Comparison of ENCODE assay signal across 24 cellular contexts in the genomic region with DNA sequence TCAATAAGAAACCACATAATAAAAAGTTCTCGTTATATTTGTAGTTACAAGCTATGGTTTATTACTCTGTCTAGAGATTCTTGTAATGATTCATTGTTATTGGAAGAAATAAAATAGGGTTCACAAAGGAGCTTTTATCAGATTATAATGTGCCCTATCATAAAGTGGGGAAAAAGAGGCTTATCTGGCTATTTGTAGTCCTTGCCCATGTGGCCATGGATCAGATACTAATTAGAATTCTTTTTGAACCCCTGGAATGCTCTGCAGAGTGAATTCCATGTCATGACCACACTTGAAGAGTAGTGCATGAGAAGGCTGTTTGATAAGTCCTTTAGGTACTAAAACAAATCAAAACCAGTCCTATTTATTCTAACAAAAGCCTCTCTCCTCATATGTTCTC.
DNase-seq lines count a peak whose midpoint lies in the region; ATAC-seq and TF ChIP-seq lines count a peak whose summit lies in the region.
"Had no signal": no experiment of that assay in that cellular context is flagged by ENCODE, and none has a peak within 500 bp of the region (broad histone marks: within the 10 kb centered on the region; RNA-seq: fewer than 3 reads in every experiment).

No MANE protein-coding gene starts in this region.

- no peak overlapping the region for H3K4me3 ChIP-seq in aorta (ENCODE audit: low read length in 2 of 2)
- H3K4me3 ChIP-seq: A549, HAP-1, SK-N-MC had no signal

- no peak for ATAC-seq in aorta (ENCODE audit: low FRiP score)
- ATAC-seq: A549, Panc1 had no signal

- peaks cover 10% of the 10 kb centered on the region for H3K4me1 Mint-ChIP-seq in osteocyte (ENCODE audit: unreplicated experiment)

- no peak overlapping the region for H3K27ac Mint-ChIP-seq in osteocyte (ENCODE audit: unreplicated experiment)

- WGBS in aorta, 2 donors = 68 to 85% methylated on average over 1 of the region's 1 CpG

- H3K27ac ChIP-seq in aorta (ENCODE audit: low read depth in 1 of 2, low read length in 2 of 2) = no peak overlapping the region
- H3K27ac ChIP-seq: A549, SK-N-MC had no signal

- H3K4me3 Mint-ChIP-seq in osteocyte (ENCODE audit: unreplicated experiment) = no peak overlapping the region

- no peaks in the 10 kb centered on the region for H3K27me3 ChIP-seq in aorta (ENCODE audit: control insufficient read depth in 1 of 2, insufficient read depth in 2 of 2, low read length in 1 of 2)
- H3K27me3 ChIP-seq: BE2C had no signal

- no peaks in the 10 kb centered on the region for H3K36me3 ChIP-seq in aorta (ENCODE audit: control insufficient read depth in 1 of 2, insufficient read depth in 2 of 2, low read length in 1 of 2)
- H3K36me3 ChIP-seq: BE2C, HAP-1 had no signal

- intact Hi-C loops in aorta (cut with DNase I) = no loop called here

- no peaks in the 10 kb centered on the region for H3K9me3 Mint-ChIP-seq in osteocyte (ENCODE audit: unreplicated experiment)

- H3K4me1 ChIP-seq in aorta (ENCODE audit: control insufficient read depth in 1 of 2, insufficient read depth in 2 of 2, low read length in 2 of 2) = no peaks in the 10 kb centered on the region
- H3K4me1 ChIP-seq: A549, BE2C, HAP-1 had no signal

- DNase-seq in EH (ENCODE audit: low read depth) (peak; percentile 88), M059J (ENCODE audit: low read depth) (peak; percentile 9), foreskin melanocyte (peak; percentile 84), osteocyte (ENCODE audit: extremely low spot score, unreplicated experiment) (no peak), aorta (no peak), germinal center (ENCODE audit: low spot score) (no peak), GM19240 (ENCODE audit: insufficient read length, low spot score) (no peak)
- DNase-seq: BE2C, Calu3, DMS79 treated with DMSO at 0.1 percent for 48 hours, GOT3, IMR-90, KG1, MM.1S, NCI-H1092, NCI-H1417 treated with DMSO at 0.1 percent for 48 hours, NCI-H2081 treated with DMSO at 0.1 percent for 48 hours, NCI-H345, NCI-H510A treated with DMSO at 0.1 percent for 48 hours, SIG-M5 had no signal

- no peaks in the 10 kb centered on the region for H3K27me3 Mint-ChIP-seq in osteocyte (ENCODE audit: unreplicated experiment)

- peaks cover 2% of the 10 kb centered on the region for H3K36me3 Mint-ChIP-seq in osteocyte (ENCODE audit: unreplicated experiment)

- no peak for TF ChIP-seq CTCF in osteocyte (IDR thresholded peaks at IDR 0.05)

- no peaks in the 10 kb centered on the region for H3K9me3 ChIP-seq in aorta (ENCODE audit: control insufficient read depth, low read length)
- H3K9me3 ChIP-seq: A549, BE2C, HAP-1 had no signal

Comparison
In these comparisons a context has a peak if more than half of its experiments do, and no peak if none do; other contexts are left out.
1. DNase-seq: peak in EH (single experiment), M059J (single experiment) and foreskin melanocyte (single experiment); none in osteocyte (single experiment), aorta (0 of 2), germinal center (single experiment) and GM19240 (single experiment).